5 cellular contexts compared by ENCODE assay signal in genomic region chr9:127146841-127147240, GRCh38. TPM values are rescaled to one million over a fixed set of nuclear protein-coding genes. Genes with fewer than 3 reads are reported as not detected.
"Had no signal": no experiment of that assay in that cellular context is flagged by ENCODE, and none has a peak within 500 bp of the region (broad histone marks: within the 10 kb centered on the region; RNA-seq: fewer than 3 reads in every experiment).

No MANE protein-coding gene starts in this region.

RNA-seq across cellular contexts. Expression of gene ANGPTL2, which starts 24.4 kb away (rescaled TPM):
- total RNA-seq: activated CD4-positive, alpha-beta T cell treated with anti-CD3 and anti-CD28 coated beads, Interleukin-2, amount 10 ng/mL, durations not matched to agents 7 days and 5 days; activated naive CD4-positive, alpha-beta T cell treated with anti-CD3 and anti-CD28 coated beads, Interleukin-2, amount 50 U/mL, for 72 hours; activated naive CD8-positive, alpha-beta T cell treated with anti-CD3 and anti-CD28 coated beads, Interleukin-2, amount 10 ng/mL, durations not matched to agents 7 days and 5 days; activated T-cell treated with anti-CD3 and anti-CD28 coated beads, Interleukin-2, amount 50 U/mL, for 72 hours; T-helper 2 cell treated with Interferon-gamma antibody and Interleukin-4, amounts not matched to agents 100 ng/mL and 5 ng/mL, for 36 hours had no signal
